11 cellular contexts compared by ENCODE assay signal in genomic region chr19:46776927-46777911, GRCh38.
DNase-seq lines count a peak whose midpoint lies in the region; ATAC-seq, FAIRE-seq and TF ChIP-seq lines count a peak whose summit lies in the region.
"Had no signal": no experiment of that assay in that cellular context is flagged by ENCODE, and none has a peak within 500 bp of the region (broad histone marks: within the 10 kb centered on the region; RNA-seq: fewer than 3 reads in every experiment).

No MANE protein-coding gene starts in this region.

- no peak for FAIRE-seq in urothelium cell line (lab: Jason Lieb, UNC)

- TF ChIP-seq POLR2A in erythroblast (IDR thresholded peaks at IDR 0.05; ENCODE audit: low read length), result no peak

- peak; percentile 51 for DNase-seq in stimulated activated CD4-positive, alpha-beta T cell treated with anti-CD3 and anti-CD28 coated beads, Interleukin-15, amount 100 ng/mL, for 24 hours
- no peak for DNase-seq in stimulated activated CD4-positive, alpha-beta T cell treated with anti-CD3 and anti-CD28 coated beads, Interleukin-4, amount 100 ng/mL, for 1 hour
- DNase-seq in NCI-H82 (lab: John Stamatoyannopoulos, UW), result peak; percentile 76
- DNase-seq in erythroblast (lab: John Stamatoyannopoulos, UW), result peak; percentile 51 to 59
- peak; percentile 47 for DNase-seq in urothelium cell line (ENCODE audit: low spot score)
- DNase-seq in SIG-M5 treated with dmso at 0.1 percent for 504 hours (lab: John Stamatoyannopoulos, UW; ENCODE audit: unreplicated experiment), result no peak
- no peak for DNase-seq in NCI-H2107 treated with DMSO at 0.1 percent for 48 hours (lab: John Stamatoyannopoulos, UW; ENCODE audit: unreplicated experiment)
- DNase-seq: adrenal gland; CD4-positive, CD25-positive, alpha-beta regulatory T cell; stomach had no signal

- no peak for ATAC-seq in GM18502 (IDR thresholded peaks at IDR 0.05; ENCODE audit: poor library complexity, unreplicated experiment)

Comparison
In these comparisons a context has a peak if more than half of its experiments do, and no peak if none do; other contexts are left out.
1. DNase-seq: peak in stimulated activated CD4-positive, alpha-beta T cell treated with anti-CD3 and anti-CD28 coated beads, Interleukin-15, amount 100 ng/mL, for 24 hours (single experiment), NCI-H82 (single experiment), erythroblast (2 of 2) and urothelium cell line (single experiment); none in stimulated activated CD4-positive, alpha-beta T cell treated with anti-CD3 and anti-CD28 coated beads, Interleukin-4, amount 100 ng/mL, for 1 hour (single experiment), SIG-M5 treated with dmso at 0.1 percent for 504 hours (single experiment) and NCI-H2107 treated with DMSO at 0.1 percent for 48 hours (single experiment).